ENCODE assay signal across 22 cellular contexts in the genomic region with DNA sequence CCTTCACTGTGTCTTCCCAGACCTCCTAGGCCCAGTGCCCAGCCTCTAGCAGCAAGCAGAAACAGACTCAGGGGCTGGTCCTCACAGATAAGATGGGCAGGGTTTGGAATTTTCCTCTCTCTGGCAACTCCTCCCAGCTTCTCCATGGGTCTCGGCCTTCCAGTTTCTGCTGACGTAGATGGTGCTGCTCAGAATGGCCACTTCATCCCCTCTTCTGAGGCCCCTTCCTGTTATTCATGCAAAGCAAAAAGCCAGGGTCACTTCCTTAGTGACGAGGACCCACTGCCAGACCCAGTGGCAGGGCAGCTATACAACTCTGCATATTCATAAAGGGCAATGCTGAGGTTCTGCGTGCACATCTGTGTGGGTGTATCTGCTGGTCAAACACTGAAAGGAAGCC.
"Had no signal": no experiment of that assay in that cellular context is flagged by ENCODE, and none has a peak within 500 bp of the region (broad histone marks: within the 10 kb centered on the region; RNA-seq: fewer than 3 reads in every experiment).

No MANE protein-coding gene starts in this region.

- H3K36me3 ChIP-seq: right atrium auricular region, suprapubic skin, transverse colon, uterus had no signal

- H3K4me1 ChIP-seq: foreskin keratinocyte, right atrium auricular region, suprapubic skin, transverse colon, uterus had no signal

- H3K27ac ChIP-seq: foreskin keratinocyte, right atrium auricular region, skin epidermis, suprapubic skin, transverse colon, uterus had no signal

- H3K27me3 ChIP-seq: foreskin keratinocyte, right atrium auricular region, suprapubic skin, transverse colon, uterus had no signal

- ATAC-seq: activated CD4-positive, alpha-beta T cell treated with anti-CD3 and anti-CD28 coated beads for 36 hours; effector memory CD8-positive, alpha-beta T cell; foreskin keratinocyte; left ventricle myocardium superior; naive thymus-derived CD8-positive, alpha-beta T cell; stimulated activated naive CD8-positive, alpha-beta T cell treated with anti-CD3 and anti-CD28 coated beads, Interleukin-15, amount 100 ng/mL, for 72 hours had no signal

- FAIRE-seq: astrocyte, kidney, TTC549 had no signal

- H3K4me3 ChIP-seq: right atrium auricular region, skin epidermis, suprapubic skin, transverse colon, uterus had no signal

- DNase-seq: activated CD4-positive, alpha-beta T cell treated with anti-CD3 and anti-CD28 coated beads for 36 hours; activated CD4-positive, alpha-beta T cell treated with anti-CD3 and anti-CD28 coated beads, Interleukin-2, amount 50 U/mL, for 48 hours; activated gamma-delta T cell; cerebellar nuclear complex; effector memory CD8-positive, alpha-beta T cell; foreskin keratinocyte; hypothalamus; kidney; left ventricle myocardium superior; mesenchymal stem cell; naive thymus-derived CD8-positive, alpha-beta T cell; occipital lobe; stimulated activated CD4-positive, alpha-beta T cell treated with anti-CD3 and anti-CD28 coated beads, Interleukin-15, amount 100 ng/mL, for 24 hours; stimulated activated CD4-positive, alpha-beta T cell treated with anti-CD3 and anti-CD28 coated beads, Interleukin-2, amount 100 ng/mL, for 48 hours; stimulated activated naive CD8-positive, alpha-beta T cell treated with anti-CD3 and anti-CD28 coated beads, Interleukin-15, amount 100 ng/mL, for 72 hours; transverse colon; uterus had no signal

- H3K9me3 ChIP-seq: right atrium auricular region, suprapubic skin, transverse colon, uterus had no signal
